ENCODE assay signal across 8 cellular contexts in the genomic region with DNA sequence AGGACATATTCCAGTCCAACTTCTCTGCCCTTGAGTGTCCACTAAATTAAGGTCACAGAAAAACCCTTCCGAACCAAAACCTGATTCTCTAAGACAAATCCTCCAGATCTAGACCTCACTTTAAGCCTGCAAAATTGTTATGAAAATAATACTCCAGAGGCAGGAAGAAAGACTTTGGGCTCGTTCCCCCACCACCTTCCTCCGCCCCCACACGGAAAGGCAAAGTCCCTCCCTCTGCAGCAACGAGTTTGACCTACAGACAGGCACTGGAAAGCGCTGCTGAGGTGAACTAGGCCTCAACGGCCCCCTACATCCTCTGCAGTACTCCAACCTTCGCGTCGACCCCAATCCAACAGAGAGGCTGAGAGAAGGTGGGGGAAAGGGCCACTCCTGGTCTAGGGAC. TPM values are rescaled to one million over a fixed set of nuclear protein-coding genes. Genes with fewer than 3 reads are reported as not detected.
A peak's percentile ranks its signal among the peaks of the same experiment; 100 is the strongest.
DNase-seq lines count a peak whose midpoint lies in the region; ATAC-seq and TF ChIP-seq lines count a peak whose summit lies in the region.

No MANE protein-coding gene starts in this region.

- no peak overlapping the region for H3K27ac ChIP-seq in H9 (ENCODE audit: insufficient read length, low read depth, low read length)
- H3K27ac ChIP-seq in MM.1S (ENCODE audit: low read length): peak overlapping the region; percentile 85
- peak overlapping the region; percentile 62 for H3K27ac ChIP-seq in ectodermal cell (ENCODE audit: insufficient read depth, low read depth, low read length, poor library complexity, severe bottlenecking)

- H3K27me3 ChIP-seq in H9 (ENCODE audit: insufficient read depth, low read length): no peaks in the 10 kb centered on the region
- no peaks in the 10 kb centered on the region for H3K27me3 ChIP-seq in MM.1S (replicated peaks; ENCODE audit: insufficient read depth, low read length)
- no peaks in the 10 kb centered on the region for H3K27me3 ChIP-seq in ectodermal cell (ENCODE audit: control insufficient read depth, insufficient read depth, low read length, poor library complexity, severe bottlenecking)

- intact Hi-C loops in activated CD4-positive, alpha-beta T cell treated with anti-CD3 and anti-CD28 coated beads for 36 hours (cut with DNase I, micrococcal nuclease): loop anchor here (1.0 to 10.0 kb wide), 7 partner anchors 12 to 822 kb away; a partner anchor contains a TSS

- H3K9me2 ChIP-seq in MM.1S (replicated peaks; ENCODE audit: insufficient read depth, low read length): no peaks in the 10 kb centered on the region

- H3K36me3 Mint-ChIP-seq in H9 (ENCODE audit: insufficient read depth in 1 of 3, low read depth in 3 of 3): peaks cover 25 to 41% (median 37%) of the 10 kb centered on the region in 3 experiments
- H3K36me3 Mint-ChIP-seq in activated CD4-positive, alpha-beta T cell treated with anti-CD3 and anti-CD28 coated beads for 36 hours (ENCODE audit: low read depth): peaks cover 41% of the 10 kb centered on the region
- H3K36me3 Mint-ChIP-seq in memory B cell: peaks cover 9% of the 10 kb centered on the region

- H3T11ph ChIP-seq in H9 (ENCODE audit: low read length): no peak overlapping the region

- peaks cover 27% of the 10 kb centered on the region for H3F3A ChIP-seq in MM.1S (ENCODE audit: insufficient read depth, low read length)

- H3K79me1 ChIP-seq in H9 (ENCODE audit: insufficient read depth, low read depth, low read length, poor library complexity, severe bottlenecking): no peaks in the 10 kb centered on the region

- no peaks in the 10 kb centered on the region for H3K27me3 Mint-ChIP-seq in H9 (ENCODE audit: low read depth)
- no peaks in the 10 kb centered on the region for H3K27me3 Mint-ChIP-seq in activated CD4-positive, alpha-beta T cell treated with anti-CD3 and anti-CD28 coated beads for 36 hours
- peaks cover 2% of the 10 kb centered on the region for H3K27me3 Mint-ChIP-seq in memory B cell

- peaks cover 10 to 14% of the 10 kb centered on the region in 2 experiments for H3K4me1 Mint-ChIP-seq in H9
- H3K4me1 Mint-ChIP-seq in activated CD4-positive, alpha-beta T cell treated with anti-CD3 and anti-CD28 coated beads for 36 hours: peaks cover 35% of the 10 kb centered on the region
- peaks cover 18% of the 10 kb centered on the region for H3K4me1 Mint-ChIP-seq in memory B cell

- peak overlapping the region; percentile 88 for H3K4me2 ChIP-seq in H9 (ENCODE audit: insufficient read depth, insufficient read length, low read length)
- peak overlapping the region; percentile 80 for H3K4me2 ChIP-seq in MM.1S (ENCODE audit: low read depth, low read length)

- H3K36me3 ChIP-seq in MM.1S (replicated peaks; ENCODE audit: insufficient read depth, low read length) (peaks cover 28% of the 10 kb centered on the region; the same call in 1 of the 2 replicates), ectodermal cell (ENCODE audit: control insufficient read depth, insufficient read depth, low read length) (peaks cover 21% of the 10 kb centered on the region)

- peak overlapping the region; percentile 78 to 96 (median 92) for H3K27ac Mint-ChIP-seq in H9
- peak overlapping the region; percentile 94 for H3K27ac Mint-ChIP-seq in activated CD4-positive, alpha-beta T cell treated with anti-CD3 and anti-CD28 coated beads for 36 hours
- peak overlapping the region; percentile 92 for H3K27ac Mint-ChIP-seq in memory B cell

- peak; percentile 54 for DNase-seq in GM13976 (ENCODE audit: low spot score)
- DNase-seq in H9: peak; percentile 36
- DNase-seq in MM.1S: peak; percentile 51
- peak; percentile 80 for DNase-seq in activated CD4-positive, alpha-beta T cell treated with anti-CD3 and anti-CD28 coated beads for 36 hours
- peak; percentile 21 to 36 for DNase-seq in memory B cell (ENCODE audit: low spot score in 2 of 2)
- peak; percentile 38 to 47 for DNase-seq in stimulated activated CD8-positive, alpha-beta memory T cell treated with anti-CD3 and anti-CD28 coated beads, Interleukin-15, amount 100 ng/mL, for 48 hours (ENCODE audit: low read depth in 2 of 2)
- no peak for DNase-seq in cerebellar nuclear complex (lab: John Stamatoyannopoulos, UW)

- H3K4me3 ChIP-seq in MM.1S (ENCODE audit: low read length) (peak overlapping the region; percentile 99), ectodermal cell (ENCODE audit: insufficient read depth, low read depth, low read length) (peak overlapping the region; percentile 89)

- no peak overlapping the region for H4K8ac ChIP-seq in H9 (replicated peaks; ENCODE audit: insufficient read length, low read depth, low read length)

- POLR2A ChIA-PET in activated CD4-positive, alpha-beta T cell treated with anti-CD3 and anti-CD28 coated beads for 36 hours (lab: Charles Lee): no interaction called here

- H3K9ac ChIP-seq in H9 (ENCODE audit: extremely low read depth, insufficient read length, low read length) (peak overlapping the region; percentile 96), MM.1S (ENCODE audit: low read length) (peak overlapping the region; percentile 98)

- H3K4me1 ChIP-seq in H9 (ENCODE audit: insufficient read depth, low read length) (no peaks in the 10 kb centered on the region), MM.1S (ENCODE audit: low read length) (peaks cover 27% of the 10 kb centered on the region), ectodermal cell (ENCODE audit: control insufficient read depth, insufficient read depth, low read length) (peaks cover 6% of the 10 kb centered on the region)

- H2BK15ac ChIP-seq in H9 (ENCODE audit: low read depth, low read length): no peak overlapping the region

- H2BK12ac ChIP-seq in H9 (ENCODE audit: insufficient read length, low read depth, low read length): no peak overlapping the region

- H3K9me3 Mint-ChIP-seq in H9: no peaks in the 10 kb centered on the region
- H3K9me3 Mint-ChIP-seq in activated CD4-positive, alpha-beta T cell treated with anti-CD3 and anti-CD28 coated beads for 36 hours (ENCODE audit: low read depth): no peaks in the 10 kb centered on the region
- H3K9me3 Mint-ChIP-seq in memory B cell: no peaks in the 10 kb centered on the region

- ATAC-seq in activated CD4-positive, alpha-beta T cell treated with anti-CD3 and anti-CD28 coated beads for 36 hours: peak; percentile 69
- peak; percentile 41 for ATAC-seq in memory B cell (ENCODE audit: low read depth)

- no peak overlapping the region for H3K18ac ChIP-seq in H9 (ENCODE audit: insufficient read length, low read depth, low read length)

- no peaks in the 10 kb centered on the region for H3K9me3 ChIP-seq in H9 (ENCODE audit: control insufficient read depth, low read depth, low read length)
- H3K9me3 ChIP-seq in MM.1S (replicated peaks; ENCODE audit: insufficient read depth, low read length): no peaks in the 10 kb centered on the region
- no peaks in the 10 kb centered on the region for H3K9me3 ChIP-seq in ectodermal cell (ENCODE audit: control insufficient read depth, low read length)

- WGBS in H9 (ENCODE audit: extremely low coverage, insufficient read length, low lambda C conversion rate): no CpG with 5 or more reads among the region's 10 CpGs
- WGBS in ectodermal cell, 2 experiments: 8 to 9% methylated on average over 10 of the region's 10 CpGs

- H3K23me2 ChIP-seq in H9 (ENCODE audit: insufficient read length, low read depth, low read length, poor library complexity, severe bottlenecking): no peaks in the 10 kb centered on the region

- CTCF ChIA-PET in activated CD4-positive, alpha-beta T cell treated with anti-CD3 and anti-CD28 coated beads for 36 hours (lab: Charles Lee): no interaction called here

- H3K14ac ChIP-seq in H9 (ENCODE audit: insufficient read depth, low read length): no peak overlapping the region; the same call in 1 of the 2 replicates

- H3K79me2 ChIP-seq in H9 (ENCODE audit: insufficient read depth, low read length): peaks cover 7% of the 10 kb centered on the region; the same call in 1 of the 2 replicates
- H3K79me2 ChIP-seq in MM.1S (ENCODE audit: low read length): peaks cover 63% of the 10 kb centered on the region

- H3K4me3 Mint-ChIP-seq in H9: peak overlapping the region; percentile 91 to 96
- H3K4me3 Mint-ChIP-seq in activated CD4-positive, alpha-beta T cell treated with anti-CD3 and anti-CD28 coated beads for 36 hours: peak overlapping the region; percentile 95
- peak overlapping the region; percentile 86 for H3K4me3 Mint-ChIP-seq in memory B cell

- H2BK120ac ChIP-seq in H9 (ENCODE audit: low read depth, low read length, poor library complexity, severe bottlenecking): no peak overlapping the region

- no peak for TF ChIP-seq CTCF in GM13976 (IDR thresholded peaks at IDR 0.05; ENCODE audit: borderline replicate concordance, control extremely low read depth, extremely low read depth, insufficient read depth, missing control alignments)
- TF ChIP-seq CTCF in H9 (conservative IDR thresholded peaks at IDR 0.05): no peak
- no peak for TF ChIP-seq CTCF in MM.1S (IDR thresholded peaks at IDR 0.05; ENCODE audit: low read length)

- H4K91ac ChIP-seq in H9 (ENCODE audit: insufficient read length, low read depth, low read length): no peak overlapping the region

- no peak overlapping the region for H2AK5ac ChIP-seq in H9 (ENCODE audit: insufficient read length, low read length)

- no peak overlapping the region for H3K23ac ChIP-seq in H9 (ENCODE audit: insufficient read length, low read depth, low read length)

- no peak overlapping the region for H3K56ac ChIP-seq in H9 (ENCODE audit: insufficient read length, low read depth, low read length)

- H4K20me1 ChIP-seq in H9 (ENCODE audit: control insufficient read depth, insufficient read depth, insufficient read length) (no peaks in the 10 kb centered on the region), MM.1S (ENCODE audit: insufficient read depth, low read length) (peaks cover 16% of the 10 kb centered on the region; the same call in 1 of the 2 replicates)

- no peak overlapping the region for H2AFZ ChIP-seq in H9 (ENCODE audit: low read length)
- H2AFZ ChIP-seq in MM.1S (ENCODE audit: low read length): peak overlapping the region; percentile 60; the same call in 1 of the 2 replicates

- H2BK20ac ChIP-seq in H9 (ENCODE audit: low read depth, low read length, poor library complexity, severe bottlenecking): no peak overlapping the region

- no peak overlapping the region for H2BK5ac ChIP-seq in H9 (ENCODE audit: insufficient read length, low read length)

- no peak overlapping the region for H4K5ac ChIP-seq in H9 (ENCODE audit: insufficient read length, low read depth, low read length)

- H3K4ac ChIP-seq in H9 (ENCODE audit: low read depth, low read length): no peak overlapping the region

- in situ Hi-C loops in GM13976 (cut with MboI; ENCODE audit: low sequenced_read_pairs, unreplicated experiment): no loop called here

RNA-seq across cellular contexts. Expression of a gene that starts 0.8 kb away (rescaled TPM):
- 326 and 334 TPM in 2 replicates for total RNA-seq in H9 (2021)
- total RNA-seq in activated CD4-positive, alpha-beta T cell treated with anti-CD3 and anti-CD28 coated beads for 36 hours: 100 to 1,000 TPM; 244 to 386 TPM
- 296 TPM for polyA plus RNA-seq in ectodermal cell (2013, experiment 1 of 4)
- polyA plus RNA-seq in ectodermal cell (2013, experiment 2 of 4): 274 TPM
- 235 TPM for polyA plus RNA-seq in ectodermal cell (2013, experiment 3 of 4)
- polyA plus RNA-seq in ectodermal cell (2013, experiment 4 of 4): 272 TPM

RNA-seq across cellular contexts. Expression of a gene that starts 12.7 kb away (rescaled TPM):
- total RNA-seq in H9 (2021): 34.9 and 40.9 TPM in 2 replicates
- 10 to 100 TPM; 52.2 to 67.5 TPM for total RNA-seq in activated CD4-positive, alpha-beta T cell treated with anti-CD3 and anti-CD28 coated beads for 36 hours
- 59.3 TPM for polyA plus RNA-seq in ectodermal cell (2013, experiment 1 of 4)
- 54.7 TPM for polyA plus RNA-seq in ectodermal cell (2013, experiment 2 of 4)
- 52.6 TPM for polyA plus RNA-seq in ectodermal cell (2013, experiment 3 of 4)
- 56.7 TPM for polyA plus RNA-seq in ectodermal cell (2013, experiment 4 of 4)

Comparison
In these comparisons a context has a peak if more than half of its experiments do, and no peak if none do; other contexts are left out.
1. DNase-seq: peak in GM13976 (single experiment), H9 (single experiment), MM.1S (single experiment), activated CD4-positive, alpha-beta T cell treated with anti-CD3 and anti-CD28 coated beads for 36 hours (single experiment), memory B cell (2 of 2) and stimulated activated CD8-positive, alpha-beta memory T cell treated with anti-CD3 and anti-CD28 coated beads, Interleukin-15, amount 100 ng/mL, for 48 hours (2 of 2); none in cerebellar nuclear complex (0 of 2).
2. Peak in every context shown above with its lines, with median percentiles within 50 percentile points of each other: H3K27ac Mint-ChIP-seq and H3K4me3 Mint-ChIP-seq.